In genomic region chr3:121749276-121750086, GRCh38 we compare ENCODE assay signal across 8 cellular contexts. TPM values are rescaled to one million over a fixed set of nuclear protein-coding genes. Genes with fewer than 3 reads are reported as not detected.
DNase-seq lines count a peak whose midpoint lies in the region; ATAC-seq and TF ChIP-seq lines count a peak whose summit lies in the region.

TSS of gene GOLGB1 (minus strand) at chr3:121749741. CDS start at chr3:121730971, 18,770 bp downstream.

- H2AFZ ChIP-seq in IMR-90 (replicated peaks; ENCODE audit: low read length, poor library complexity) (peak within 1 kb of the TSS; percentile 98), OCI-LY7 (ENCODE audit: low read length) (peak within 1 kb of the TSS; percentile 86)

- TF ChIP-seq CTCF in IMR-90 (conservative IDR thresholded peaks at IDR 0.05; ENCODE audit: low read depth, low read length) = 0 out of 2 replicates have a peak, but pooled peaks have one; percentile 1
- TF ChIP-seq CTCF in OCI-LY7 (conservative IDR thresholded peaks at IDR 0.05; ENCODE audit: low read length) = no peak

- H3K9me2 ChIP-seq in OCI-LY7 (ENCODE audit: insufficient read depth, low read length) = no peaks in the 10 kb centered on the region

- H3K79me2 ChIP-seq in OCI-LY7 (ENCODE audit: insufficient read depth, low read depth, low read length) = peaks cover 7% of the 10 kb centered on the region; the same call in 1 of the 2 replicates

- H3K4me1 ChIP-seq in IMR-90 (ENCODE audit: control insufficient read depth, insufficient read depth, low read length) = no peaks in the 10 kb centered on the region
- peaks cover 20% of the 10 kb centered on the region for H3K4me1 ChIP-seq in OCI-LY7 (ENCODE audit: insufficient read depth, low read length, poor library complexity, severe bottlenecking)
- peaks cover 16% of the 10 kb centered on the region for H3K4me1 ChIP-seq in mononuclear cell (ENCODE audit: insufficient read depth, low read length)

- H3K27me3 ChIP-seq in IMR-90 (ENCODE audit: control insufficient read depth, insufficient read depth, low read length) = no peaks in the 10 kb centered on the region
- no peaks in the 10 kb centered on the region for H3K27me3 ChIP-seq in mononuclear cell (ENCODE audit: insufficient read depth, low read length)

- H4K5ac ChIP-seq in IMR-90 (ENCODE audit: low read depth, low read length) = peak within 1 kb of the TSS; percentile 54

- WGBS in IMR-90 (ENCODE audit: extremely low coverage in 2 of 2, insufficient read length in 1 of 2), 2 experiments = 1% methylated on average over 13 of the region's 51 CpGs; no CpG with 5 or more reads in 1 of the 2 experiments

- H4K8ac ChIP-seq in IMR-90 (ENCODE audit: low read depth in 2 of 2, low read length in 2 of 2) = peak within 1 kb of the TSS; percentile 16 to 94; a peak in 3 of 4 replicates

- TF ChIP-seq RAD21 in IMR-90 (IDR thresholded peaks at IDR 0.05; ENCODE audit: low read length) = no peak

- H2AK9ac ChIP-seq in IMR-90 (replicated peaks; ENCODE audit: low read depth, low read length, poor library complexity) = peak within 1 kb of the TSS; percentile 88

- POLR2A ChIA-PET in IMR-90 (lab: Charles Lee; ENCODE audit: unreplicated experiment) (no interaction called here), OCI-LY7 (lab: Charles Lee) (interaction anchor here (0.6 to 3.6 kb wide), 8 partner anchors 14 to 94 kb away, joined by 3 to 7 read pairs (median 4); no protein-coding TSS in a partner anchor)

- in situ Hi-C loops in IMR-90 (cut with MboI; ENCODE audit: low sequenced_read_pairs) = no loop called here

- H4K91ac ChIP-seq in IMR-90 (ENCODE audit: insufficient read depth, low read depth, low read length) = peak within 1 kb of the TSS; percentile 63

- 0 out of 2 replicates have a peak within 1 kb of the TSS, but pooled peaks have one; percentile 34 for H2AK5ac ChIP-seq in IMR-90 (ENCODE audit: low read depth, low read length)

- H3K27ac ChIP-seq in IMR-90 (ENCODE audit: insufficient read depth, low read length) (peak within 1 kb of the TSS; percentile 74), OCI-LY7 (ENCODE audit: low read depth, low read length, poor library complexity, severe bottlenecking) (peak within 1 kb of the TSS; percentile 19), epithelial cell of prostate (peak within 1 kb of the TSS; percentile 87)

- peak within 1 kb of the TSS; percentile 84 for H3K23ac ChIP-seq in IMR-90 (ENCODE audit: low read depth, low read length)

- dilution Hi-C loops in IMR-90 (cut with HindIII; ENCODE audit: low sequenced_read_pairs, unreplicated experiment) = no loop called here

- H3K9me3 ChIP-seq in IMR-90 (ENCODE audit: control insufficient read depth, insufficient read depth, low read length) (no peaks in the 10 kb centered on the region), OCI-LY7 (ENCODE audit: low read length) (no peaks in the 10 kb centered on the region), mononuclear cell (ENCODE audit: low read depth, low read length) (no peaks in the 10 kb centered on the region)

- ATAC-seq in GM21529 (IDR thresholded peaks at IDR 0.05; ENCODE audit: unreplicated experiment) (peak; percentile 96), IMR-90 (ENCODE audit: low read depth) (peak; percentile 93)

- H4K20me1 ChIP-seq in IMR-90 (ENCODE audit: insufficient read depth, low read length) = peaks cover 12% of the 10 kb centered on the region
- no peaks in the 10 kb centered on the region for H4K20me1 ChIP-seq in OCI-LY7 (ENCODE audit: insufficient read depth, low read length)

- H3K9ac ChIP-seq in IMR-90 (ENCODE audit: low read depth, low read length) = peak within 1 kb of the TSS; percentile 83

- peak within 1 kb of the TSS; percentile 86 for H3K14ac ChIP-seq in IMR-90 (replicated peaks; ENCODE audit: low read depth, low read length)

- H2BK5ac ChIP-seq in IMR-90 (ENCODE audit: low read depth, low read length, poor library complexity, severe bottlenecking) = peak within 1 kb of the TSS; percentile 60

- H3K4me2 ChIP-seq in IMR-90 (ENCODE audit: low read depth, low read length) = peak within 1 kb of the TSS; percentile 88
- peak within 1 kb of the TSS; percentile 94 for H3K4me2 ChIP-seq in OCI-LY7 (ENCODE audit: low read length)

- DNase-seq in DMS114 treated with DMSO at 0.1 percent for 48 hours (lab: John Stamatoyannopoulos, UW; ENCODE audit: unreplicated experiment) (peak; percentile 99), IMR-90 (peak; percentile 100), OCI-LY7 (ENCODE audit: low spot score) (peak; percentile 99), activated T-cell treated with anti-CD3 and anti-CD28 coated beads for 1 hour (ENCODE audit: low read depth) (peak; percentile 85), epithelial cell of prostate (ENCODE audit: low read depth, low spot score) (peak; percentile 100)
- peak; percentile 73 to 86 for DNase-seq in stimulated activated CD8-positive, alpha-beta memory T cell treated with anti-CD3 and anti-CD28 coated beads, Interleukin-4, amount 100 ng/mL, for 1 hour (ENCODE audit: low read depth in 2 of 2, low spot score in 1 of 2)

- peak within 1 kb of the TSS; percentile 63; the same call in 1 of the 2 replicates for H3K56ac ChIP-seq in IMR-90 (ENCODE audit: extremely low read depth, insufficient read depth, low read length)

- H3K18ac ChIP-seq in IMR-90 (ENCODE audit: low read depth, low read length) = peak within 1 kb of the TSS; percentile 8

- no peak within 1 kb of the TSS for H2BK15ac ChIP-seq in IMR-90 (ENCODE audit: low read depth, low read length)

- H3K36me3 ChIP-seq in IMR-90 (ENCODE audit: control insufficient read depth, insufficient read depth, low read length) (no peaks in the 10 kb centered on the region; the same call in 1 of the 2 replicates), OCI-LY7 (ENCODE audit: insufficient read depth, low read length) (no peaks in the 10 kb centered on the region)

- H2BK120ac ChIP-seq in IMR-90 (ENCODE audit: low read depth, low read length) = no peak within 1 kb of the TSS

- peak within 1 kb of the TSS; percentile 85 for H3K4ac ChIP-seq in IMR-90 (ENCODE audit: low read depth, low read length)

- BruUV-seq in IMR-90 (replicated peaks; lab: Mats Ljungman, UMichigan) = no TSS peak
- BruUV-seq in OCI-LY7 (replicated peaks; lab: Mats Ljungman, UMichigan) = no TSS peak

- no peak within 1 kb of the TSS for H2BK20ac ChIP-seq in IMR-90 (ENCODE audit: low read depth, low read length)

- 0 out of 2 replicates have a peak, but pooled peaks cover 4% of the 10 kb centered on the region for H3K9me1 ChIP-seq in IMR-90 (ENCODE audit: insufficient read depth, low read length)

- peak; percentile 99 for TF ChIP-seq POLR2A in IMR-90 (IDR thresholded peaks at IDR 0.05; ENCODE audit: low read depth, low read length)

- intact Hi-C loops in IMR-90 (cut with micrococcal nuclease) (loop anchor here (5.0 kb wide), 2 partner anchors 202 to 508 kb away; partner anchors contain the start of gene POLQ), OCI-LY7 (cut with micrococcal nuclease; ENCODE audit: unreplicated experiment) (loop anchor here (2.0 kb wide), 1 partner anchor 85 kb away; the partner anchor contains the start of genes EAF2 and IQCB1)

- H3K4me3 ChIP-seq in IMR-90 (ENCODE audit: insufficient read depth, low read depth, low read length) (peak within 1 kb of the TSS; percentile 72), OCI-LY7 (ENCODE audit: low read depth, low read length, poor library complexity, severe bottlenecking) (peak within 1 kb of the TSS; percentile 79), mononuclear cell (ENCODE audit: low read length) (peak within 1 kb of the TSS; percentile 84)

- H3K79me1 ChIP-seq in IMR-90 (ENCODE audit: low read depth in 1 of 2, low read length in 2 of 2) = peaks cover 9 to 28% of the 10 kb centered on the region in 2 experiments; a peak in 3 of 4 replicates

- CTCF ChIA-PET in IMR-90 (lab: Yijun Ruan, JAX) (interaction anchor here (1.0 kb wide), 1 partner anchor 23 kb away, joined by 3 read pairs; no protein-coding TSS in a partner anchor), OCI-LY7 (lab: Charles Lee; ENCODE audit: unreplicated experiment) (no interaction called here)

TF ChIP-seq in IMR-90, 13 proteins besides CTCF, POLR2A, EP300 and RAD21:
- TF ChIP-seq, protein P1, sequence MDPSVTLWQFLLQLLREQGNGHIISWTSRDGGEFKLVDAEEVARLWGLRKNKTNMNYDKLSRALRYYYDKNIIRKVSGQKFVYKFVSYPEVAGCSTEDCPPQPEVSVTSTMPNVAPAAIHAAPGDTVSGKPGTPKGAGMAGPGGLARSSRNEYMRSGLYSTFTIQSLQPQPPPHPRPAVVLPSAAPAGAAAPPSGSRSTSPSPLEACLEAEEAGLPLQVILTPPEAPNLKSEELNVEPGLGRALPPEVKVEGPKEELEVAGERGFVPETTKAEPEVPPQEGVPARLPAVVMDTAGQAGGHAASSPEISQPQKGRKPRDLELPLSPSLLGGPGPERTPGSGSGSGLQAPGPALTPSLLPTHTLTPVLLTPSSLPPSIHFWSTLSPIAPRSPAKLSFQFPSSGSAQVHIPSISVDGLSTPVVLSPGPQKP (IDR thresholded peaks at IDR 0.05; ENCODE audit: borderline replicate concordance, low read depth, low read length) = no peak
- TF ChIP-seq MAZ (IDR thresholded peaks at IDR 0.05; ENCODE audit: borderline replicate concordance, low read depth, low read length) = peak; percentile 75; the same call in 1 of the 2 replicates
- peak; percentile 84 for TF ChIP-seq RFX5 (IDR thresholded peaks at IDR 0.05; ENCODE audit: low read depth, low read length)
- peak; percentile 31; the same call in 1 of the 2 replicates for TF ChIP-seq FOS (IDR thresholded peaks at IDR 0.05; ENCODE audit: low read depth, low read length)

RNA-seq across cellular contexts. Expression of gene GOLGB1, which starts in this region (rescaled TPM):
- total RNA-seq in IMR-90 (2012; rRNA removed) = 30.3 and 56.1 TPM in 2 replicates
- 9.1 and 13.3 TPM in 2 replicates for polyA plus RNA-seq in IMR-90 (2012; rRNA removed)
- 2.5 and 5.7 TPM in 2 replicates for polyA plus RNA-seq in IMR-90 (2012; cell fraction: cytosol; rRNA removed)
- polyA plus RNA-seq in IMR-90 (2012; cell fraction: nucleus; rRNA removed; ENCODE audit: low replicate concordance) = 12.7 and 48.1 TPM in 2 replicates
- total RNA-seq in OCI-LY7 (2014; rRNA removed; shearing (Covaris generic)) = 11.5 and 15.4 TPM in 2 replicates
- total RNA-seq in OCI-LY7 (2022) = 30.3 and 32.1 TPM in 2 replicates
- total RNA-seq in mononuclear cell = 36.3 TPM

Comparison
In these comparisons a context has a peak if more than half of its experiments do, and no peak if none do; other contexts are left out.
1. Peak in every context shown above with its lines: DNase-seq, ATAC-seq, H3K4me3 ChIP-seq and H3K27ac ChIP-seq.
2. H3K27ac ChIP-seq: peak in every context shown above with its lines; median percentile 87 in epithelial cell of prostate; 74 in IMR-90; 19 in OCI-LY7.